33 cellular contexts compared by ENCODE assay signal in the genomic region with DNA sequence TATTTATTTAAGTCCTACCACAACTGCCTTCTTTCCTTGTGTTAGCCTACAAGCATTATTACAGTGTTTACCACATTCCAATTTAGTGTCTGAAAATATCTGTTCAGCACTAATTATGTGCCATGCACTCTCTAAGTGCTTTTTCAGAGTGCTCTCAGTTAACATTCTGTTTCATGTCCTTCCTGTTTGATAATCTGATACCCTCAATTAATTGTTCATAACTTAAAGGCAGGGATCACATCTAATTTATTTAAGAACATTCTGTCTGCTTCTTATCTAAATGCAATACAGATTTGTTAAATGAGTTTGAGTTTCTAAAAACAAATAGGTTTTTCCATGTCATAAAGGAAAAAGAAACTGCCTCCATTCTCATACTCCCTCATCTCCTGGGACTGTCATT.
"Had no signal": no experiment of that assay in that cellular context is flagged by ENCODE, and none has a peak within 500 bp of the region (broad histone marks: within the 10 kb centered on the region; RNA-seq: fewer than 3 reads in every experiment).

No MANE protein-coding gene starts in this region.

- H3K27ac Mint-ChIP-seq: activated naive CD4-positive, alpha-beta T cell treated with anti-CD3 and anti-CD28 coated beads for 36 hours; activated naive CD8-positive, alpha-beta T cell treated with anti-CD3 and anti-CD28 coated beads, Interleukin-2, amount 10 ng/mL, durations not matched to agents 7 days and 5 days; immature natural killer cell; naive thymus-derived CD4-positive, alpha-beta T cell; stimulated activated effector memory CD8-positive, alpha-beta T cell treated with anti-CD3 and anti-CD28 coated beads, Interleukin-12 subunit alpha, Interleukin-12 subunit beta, amount 100 ng/mL, for 72 hours; stimulated activated naive CD8-positive, alpha-beta T cell treated with anti-CD3 and anti-CD28 coated beads, Interleukin-15, Interleukin-2, amounts not matched to agents 100 ng/mL and 50 ng/mL, for 24 hours had no signal

- H3K36me3 Mint-ChIP-seq: activated naive CD8-positive, alpha-beta T cell treated with anti-CD3 and anti-CD28 coated beads, Interleukin-2, amount 10 ng/mL, durations not matched to agents 7 days and 5 days; naive thymus-derived CD4-positive, alpha-beta T cell; stimulated activated effector memory CD8-positive, alpha-beta T cell treated with anti-CD3 and anti-CD28 coated beads, Interleukin-12 subunit alpha, Interleukin-12 subunit beta, amount 100 ng/mL, for 72 hours had no signal

- DNase-seq: activated CD4-positive, alpha-beta T cell treated with anti-CD3 and anti-CD28 coated beads for 48 hours; activated CD4-positive, alpha-beta T cell treated with anti-CD3 and anti-CD28 coated beads, Interleukin-2, amount 50 U/mL, for 48 hours; activated CD8-positive, alpha-beta memory T cell treated with anti-CD3 and anti-CD28 coated beads for 24 hours; activated effector memory CD4-positive, alpha-beta T cell treated with Interleukin-2 at 50 U/mL for 16 hours; activated naive CD4-positive, alpha-beta T cell treated with anti-CD3 and anti-CD28 coated beads for 36 hours; activated naive CD8-positive, alpha-beta T cell treated with anti-CD3 and anti-CD28 coated beads, Interleukin-2, amount 10 ng/mL, durations not matched to agents 7 days and 5 days; brain microvascular endothelial cell; foreskin fibroblast; heart left ventricle; hypothalamus; immature natural killer cell; kidney; left colon; midbrain; naive thymus-derived CD4-positive, alpha-beta T cell; nucleus accumbens; pancreas; sigmoid colon; small intestine; stimulated activated CD4-positive, alpha-beta T cell treated with anti-CD3 and anti-CD28 coated beads, Interleukin-4, amount 100 ng/mL, for 24 hours; T-helper 9 cell; trophoblast cell; uterus had no signal

- H3K36me3 ChIP-seq: brain microvascular endothelial cell, heart left ventricle, pancreas, prostate gland, sigmoid colon, thoracic aorta, uterus had no signal

- H3K27ac ChIP-seq: brain microvascular endothelial cell, heart left ventricle, pancreas, prostate gland, sigmoid colon, thoracic aorta, uterus, VCaP had no signal

- H3K4me1 Mint-ChIP-seq: activated naive CD8-positive, alpha-beta T cell treated with anti-CD3 and anti-CD28 coated beads, Interleukin-2, amount 10 ng/mL, durations not matched to agents 7 days and 5 days; immature natural killer cell; naive thymus-derived CD4-positive, alpha-beta T cell; neural crest cell; stimulated activated effector memory CD8-positive, alpha-beta T cell treated with anti-CD3 and anti-CD28 coated beads, Interleukin-12 subunit alpha, Interleukin-12 subunit beta, amount 100 ng/mL, for 72 hours had no signal

- ATAC-seq: activated CD4-positive, CD25-positive, alpha-beta regulatory T cell treated with anti-CD3 and anti-CD28 coated beads, Interleukin-2, amount 50 U/mL, for 24 hours; heart left ventricle; left colon; naive thymus-derived CD4-positive, alpha-beta T cell; pancreas; stimulated activated effector memory CD8-positive, alpha-beta T cell treated with anti-CD3 and anti-CD28 coated beads, Interleukin-12 subunit alpha, Interleukin-12 subunit beta, amount 100 ng/mL, for 72 hours had no signal

- H3K4me3 ChIP-seq: heart left ventricle, pancreas, prostate gland, sigmoid colon, thoracic aorta, uterus had no signal

- H3K27me3 ChIP-seq: brain microvascular endothelial cell, heart left ventricle, pancreas, sigmoid colon, uterus had no signal

- H3K27me3 Mint-ChIP-seq: activated naive CD8-positive, alpha-beta T cell treated with anti-CD3 and anti-CD28 coated beads, Interleukin-2, amount 10 ng/mL, durations not matched to agents 7 days and 5 days; naive thymus-derived CD4-positive, alpha-beta T cell; stimulated activated naive CD8-positive, alpha-beta T cell treated with anti-CD3 and anti-CD28 coated beads, Interleukin-15, Interleukin-2, amounts not matched to agents 100 ng/mL and 50 ng/mL, for 24 hours had no signal

- H3K9me3 Mint-ChIP-seq: neural crest cell had no signal

- H3K9me3 ChIP-seq: pancreas, prostate gland, sigmoid colon, thoracic aorta, uterus had no signal

- FAIRE-seq: astrocyte, endothelial cell of umbilical vein, kidney, pancreas, small intestine, TTC549 had no signal

- H3K4me1 ChIP-seq: heart left ventricle, pancreas, prostate gland, sigmoid colon, uterus had no signal

- H3K4me3 Mint-ChIP-seq: activated naive CD4-positive, alpha-beta T cell treated with anti-CD3 and anti-CD28 coated beads for 36 hours; activated naive CD8-positive, alpha-beta T cell treated with anti-CD3 and anti-CD28 coated beads, Interleukin-2, amount 10 ng/mL, durations not matched to agents 7 days and 5 days; immature natural killer cell; naive thymus-derived CD4-positive, alpha-beta T cell; neural crest cell; stimulated activated effector memory CD8-positive, alpha-beta T cell treated with anti-CD3 and anti-CD28 coated beads, Interleukin-12 subunit alpha, Interleukin-12 subunit beta, amount 100 ng/mL, for 72 hours; stimulated activated naive CD8-positive, alpha-beta T cell treated with anti-CD3 and anti-CD28 coated beads, Interleukin-15, Interleukin-2, amounts not matched to agents 100 ng/mL and 50 ng/mL, for 24 hours had no signal
